Comparison of ENCODE assay signal across 13 cellular contexts in genomic region chr17:59558953-59559352, GRCh38. TPM values are rescaled to one million over a fixed set of nuclear protein-coding genes. Genes with fewer than 3 reads are reported as not detected.
A peak's percentile ranks its signal among the peaks of the same experiment; 100 is the strongest.
DNase-seq lines count a peak whose midpoint lies in the region; ATAC-seq, FAIRE-seq and TF ChIP-seq lines count a peak whose summit lies in the region.
"Had no signal": no experiment of that assay in that cellular context is flagged by ENCODE, and none has a peak within 500 bp of the region (broad histone marks: within the 10 kb centered on the region; RNA-seq: fewer than 3 reads in every experiment).

No MANE protein-coding gene starts in this region.

- no peak overlapping the region for H3K9ac ChIP-seq in HepG2 (ENCODE audit: insufficient read depth, low read depth, low read length)

- H3K79me2 ChIP-seq in HepG2 (ENCODE audit: insufficient read depth, low read length): no peaks in the 10 kb centered on the region

- H3K4me2 ChIP-seq in HepG2 (ENCODE audit: low read depth, low read length): no peak overlapping the region

- CTCF ChIA-PET in HepG2 (lab: Yijun Ruan, JAX; ENCODE audit: low intra/inter-chr PET ratio, low total read pairs): interaction anchor here (1.4 to 1.5 kb wide), 2 partner anchors 37 to 248 kb away, joined by 3 to 4 read pairs; no protein-coding TSS in a partner anchor

- H3K27me3 ChIP-seq in WERI-Rb-1 (ENCODE audit: insufficient read depth, low read depth, severe bottlenecking) (no peaks in the 10 kb centered on the region), HepG2 (ENCODE audit: control insufficient read depth in 1 of 2, insufficient read depth in 2 of 2, low read length in 2 of 2) (peaks cover 0 to 10% of the 10 kb centered on the region in 2 experiments; a peak in 1 of 5 replicates), MG63 (no peaks in the 10 kb centered on the region)
- H3K27me3 ChIP-seq: uterus had no signal

- H3K9me3 ChIP-seq in WERI-Rb-1 (ENCODE audit: severe bottlenecking) (no peaks in the 10 kb centered on the region), HepG2 (ENCODE audit: low read length) (no peaks in the 10 kb centered on the region), MG63 (no peaks in the 10 kb centered on the region)
- H3K9me3 ChIP-seq: uterus had no signal

- FAIRE-seq in HepG2 (lab: Jason Lieb, UNC): no peak
- FAIRE-seq: GM19239 had no signal

- no peaks in the 10 kb centered on the region for H3K36me3 ChIP-seq in WERI-Rb-1
- no peaks in the 10 kb centered on the region for H3K36me3 ChIP-seq in HepG2 (replicated peaks in 1 of 2; ENCODE audit: control insufficient read depth in 1 of 2, insufficient read depth in 2 of 2, low read length in 2 of 2)
- no peaks in the 10 kb centered on the region for H3K36me3 ChIP-seq in MG63
- H3K36me3 ChIP-seq: uterus had no signal

- TF ChIP-seq RAD21 in HepG2 (CRISPR knock-in tag; IDR thresholded peaks at IDR 0.05): no peak

- no peaks in the 10 kb centered on the region for H3K36me3 Mint-ChIP-seq in HFFc6 (ENCODE audit: low read depth)
- H3K36me3 Mint-ChIP-seq: natural killer cell had no signal

- DNase-seq in AG09319 (ENCODE audit: extremely low read depth, low read depth) (no peak), HFFc6 (no peak), WERI-Rb-1 (no peak), HepG2 (ENCODE audit: low spot score) (peak; percentile 17), NCI-H2196 (lab: John Stamatoyannopoulos, UW; ENCODE audit: unreplicated experiment) (no peak), caudate nucleus (lab: John Stamatoyannopoulos, UW) (no peak), 8988T (no peak), MG63 (no peak)
- DNase-seq: activated CD4-positive, alpha-beta T cell treated with anti-CD3 and anti-CD28 coated beads, Interleukin-2, amount 50 U/mL, for 1 hour; KBM-7; natural killer cell; uterus had no signal

- H3K27ac ChIP-seq in WERI-Rb-1 (no peak overlapping the region), HepG2 (ENCODE audit: extremely low read length, insufficient read depth, low read length) (no peak overlapping the region), caudate nucleus (ENCODE audit: low read depth, low read length) (no peak overlapping the region)
- H3K27ac ChIP-seq: uterus had no signal

- H3K4me3 ChIP-seq in WERI-Rb-1 (ENCODE audit: low read depth, low read length): no peak overlapping the region
- H3K4me3 ChIP-seq in HepG2 (replicated peaks in 1 of 3; ENCODE audit: insufficient read depth in 1 of 3, low read depth in 2 of 3, low read length in 3 of 3): no peak overlapping the region
- no peak overlapping the region for H3K4me3 ChIP-seq in MG63
- H3K4me3 ChIP-seq: uterus had no signal

- no TSS peak for BruUV-seq in HepG2 (replicated peaks; lab: Mats Ljungman, UMichigan)

- H3K9me3 Mint-ChIP-seq in HFFc6: no peaks in the 10 kb centered on the region
- H3K9me3 Mint-ChIP-seq: natural killer cell had no signal

- in situ Hi-C loops in HepG2 (cut with HindIII; ENCODE audit: extremely low pct_ligation_motif_present, low pct_unique_long_range_greater_than_20kb): no loop called here

- H3K27me3 Mint-ChIP-seq in HFFc6 (ENCODE audit: insufficient read depth): peaks cover 14% of the 10 kb centered on the region

- no peak overlapping the region for H3K27ac Mint-ChIP-seq in HFFc6
- H3K27ac Mint-ChIP-seq: natural killer cell had no signal

- no peaks in the 10 kb centered on the region for H4K20me1 ChIP-seq in HepG2 (ENCODE audit: insufficient read depth, low read length)

- H2AFZ ChIP-seq in HepG2 (ENCODE audit: low read length): no peak overlapping the region

- no peak for TF ChIP-seq EP300 in HepG2 (IDR thresholded peaks at IDR 0.05; ENCODE audit: low read depth in 2 of 2, low read length in 2 of 2)
- TF ChIP-seq EP300 in HepG2 (CRISPR knock-in tag; IDR thresholded peaks at IDR 0.05; ENCODE audit: borderline replicate concordance): no peak

- H3K4me1 ChIP-seq in HepG2 (ENCODE audit: insufficient read depth, low read length): peaks cover 18% of the 10 kb centered on the region
- H3K4me1 ChIP-seq: uterus had no signal

- TF ChIP-seq CTCF in AG09319 (IDR thresholded peaks at IDR 0.05; ENCODE audit: low read depth, low read length): peak; percentile 27
- TF ChIP-seq CTCF in HFFc6 (IDR thresholded peaks at IDR 0.05): peak; percentile 74
- 0 out of 2 replicates have a peak, but pooled peaks have one; percentile 6 for TF ChIP-seq CTCF in WERI-Rb-1 (IDR thresholded peaks at IDR 0.05; ENCODE audit: low read depth, low read length)
- TF ChIP-seq CTCF in HepG2 (CRISPR knock-in tag; IDR thresholded peaks at IDR 0.05): peak; percentile 35; the same call in 1 of the 2 replicates

- intact Hi-C loops in HepG2 (cut with micrococcal nuclease; ENCODE audit: unreplicated experiment): loop anchor here (2.0 kb wide), 2 partner anchors 38 to 248 kb away; no protein-coding TSS in a partner anchor

- POLR2A ChIA-PET in HepG2 (lab: Yijun Ruan, JAX): no interaction called here

- ATAC-seq in HepG2: no peak
- ATAC-seq: natural killer cell had no signal

- peaks cover 8% of the 10 kb centered on the region for H3K4me1 Mint-ChIP-seq in HFFc6 (ENCODE audit: low read depth)
- H3K4me1 Mint-ChIP-seq: natural killer cell had no signal

- no peak overlapping the region for H3K4me3 Mint-ChIP-seq in HFFc6
- H3K4me3 Mint-ChIP-seq: natural killer cell had no signal

- no peak for TF ChIP-seq POLR2A in HepG2 (IDR thresholded peaks at IDR 0.05; ENCODE audit: insufficient read depth in 1 of 2, low read depth in 2 of 2, low read length in 2 of 2)

TF ChIP-seq in HepG2, 621 proteins besides CTCF, POLR2A, EP300 and RAD21:
- TF ChIP-seq, protein P1, sequence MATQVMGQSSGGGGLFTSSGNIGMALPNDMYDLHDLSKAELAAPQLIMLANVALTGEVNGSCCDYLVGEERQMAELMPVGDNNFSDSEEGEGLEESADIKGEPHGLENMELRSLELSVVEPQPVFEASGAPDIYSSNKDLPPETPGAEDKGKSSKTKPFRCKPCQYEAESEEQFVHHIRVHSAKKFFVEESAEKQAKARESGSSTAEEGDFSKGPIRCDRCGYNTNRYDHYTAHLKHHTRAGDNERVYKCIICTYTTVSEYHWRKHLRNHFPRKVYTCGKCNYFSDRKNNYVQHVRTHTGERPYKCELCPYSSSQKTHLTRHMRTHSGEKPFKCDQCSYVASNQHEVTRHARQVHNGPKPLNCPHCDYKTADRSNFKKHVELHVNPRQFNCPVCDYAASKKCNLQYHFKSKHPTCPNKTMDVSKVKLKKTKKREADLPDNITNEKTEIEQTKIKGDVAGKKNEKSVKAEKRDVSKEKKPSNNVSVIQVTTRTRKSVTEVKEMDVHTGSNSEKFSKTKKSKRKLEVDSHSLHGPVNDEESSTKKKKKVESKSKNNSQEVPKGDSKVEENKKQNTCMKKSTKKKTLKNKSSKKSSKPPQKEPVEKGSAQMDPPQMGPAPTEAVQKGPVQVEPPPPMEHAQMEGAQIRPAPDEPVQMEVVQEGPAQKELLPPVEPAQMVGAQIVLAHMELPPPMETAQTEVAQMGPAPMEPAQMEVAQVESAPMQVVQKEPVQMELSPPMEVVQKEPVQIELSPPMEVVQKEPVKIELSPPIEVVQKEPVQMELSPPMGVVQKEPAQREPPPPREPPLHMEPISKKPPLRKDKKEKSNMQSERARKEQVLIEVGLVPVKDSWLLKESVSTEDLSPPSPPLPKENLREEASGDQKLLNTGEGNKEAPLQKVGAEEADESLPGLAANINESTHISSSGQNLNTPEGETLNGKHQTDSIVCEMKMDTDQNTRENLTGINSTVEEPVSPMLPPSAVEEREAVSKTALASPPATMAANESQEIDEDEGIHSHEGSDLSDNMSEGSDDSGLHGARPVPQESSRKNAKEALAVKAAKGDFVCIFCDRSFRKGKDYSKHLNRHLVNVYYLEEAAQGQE (IDR thresholded peaks at IDR 0.05; ENCODE audit: borderline replicate concordance in 1 of 2, low read depth in 1 of 2, low read length in 2 of 2): no peak
- no peak for TF ChIP-seq NPAS2 (CRISPR knock-in tag; IDR thresholded peaks at IDR 0.05; ENCODE audit: borderline replicate concordance)
- peak; percentile 56 for TF ChIP-seq STAG1 (CRISPR knock-in tag; IDR thresholded peaks at IDR 0.05)
- TF ChIP-seq ZNF430 (CRISPR knock-in tag; IDR thresholded peaks at IDR 0.05): no peak
TF ChIP-seq in HepG2: peak in this region for 1.

RNA-seq across cellular contexts. Expression of gene DHX40, which starts 6.5 kb away (rescaled TPM):
- 10 to 100 TPM; 24.8 to 31.4 (median 28.5) TPM for total RNA-seq in HFFc6 (2021; fragmentation: NEBNext Ultra II Directional; extraction: Animal tissue kit (Norgen Biotek cat#: 25700))
- 37.0 and 62.6 TPM in 2 replicates for total RNA-seq in HepG2 (2016; rRNA removed; fragmentation: Illumina TruSeq; extraction: Trizol)
- 3.0 and 3.8 TPM in 2 replicates for total RNA-seq in HepG2 (2016; cell fraction: cytosol; rRNA removed; fragmentation: Illumina TruSeq; extraction: Trizol; ENCODE audit: low read depth)
- total RNA-seq in HepG2 (2016; cell fraction: insoluble cytoplasmic fraction; rRNA removed; fragmentation: Illumina TruSeq; extraction: Trizol): 34.6 and 66.1 TPM in 2 replicates
- 8.0 and 9.8 TPM in 2 replicates for total RNA-seq in HepG2 (2016; cell fraction: membrane; rRNA removed; fragmentation: Illumina TruSeq; extraction: Trizol)
- 19.3 and 21.1 TPM in 2 replicates for total RNA-seq in HepG2 (2016; cell fraction: nucleus; rRNA removed; fragmentation: Illumina TruSeq; extraction: Trizol)
- polyA plus RNA-seq in HepG2 (2011; rRNA removed): 16.5 and 22.2 TPM in 2 replicates
- 9.4 and 14.4 TPM in 2 replicates for polyA plus RNA-seq in HepG2 (2011; cell fraction: cytosol; rRNA removed)
- 6.9 and 8.2 TPM in 2 replicates for polyA plus RNA-seq in HepG2 (2011; cell fraction: nucleus; rRNA removed)
- 16.5 and 24.7 TPM in 2 replicates for polyA plus RNA-seq in HepG2 (2012)
- polyA plus RNA-seq in HepG2 (2016; cell fraction: cytosol; fragmentation: Illumina TruSeq; extraction: Trizol; ENCODE audit: low read depth): 0.87 and 0.92 TPM in 2 replicates
- 34.8 and 38.4 TPM in 2 replicates for polyA plus RNA-seq in HepG2 (2016; cell fraction: insoluble cytoplasmic fraction; fragmentation: Illumina TruSeq; extraction: Trizol; ENCODE audit: low read depth)
- 3.0 and 3.4 TPM in 2 replicates for polyA plus RNA-seq in HepG2 (2016; cell fraction: membrane; fragmentation: Illumina TruSeq; extraction: Trizol; ENCODE audit: low read depth)
- polyA plus RNA-seq in HepG2 (2016; cell fraction: nucleus; fragmentation: Illumina TruSeq; extraction: Trizol; ENCODE audit: insufficient read depth, low read depth): 17.5 and 18.6 TPM in 2 replicates
- polyA minus RNA-seq in HepG2 (2011; rRNA and poly(A)+ RNA removed; ENCODE audit: low replicate concordance): 14.9 and 18.7 TPM in 2 replicates
- 28.8 and 30.5 TPM in 2 replicates for polyA minus RNA-seq in HepG2 (2011; cell fraction: cytosol; rRNA and poly(A)+ RNA removed)
- polyA minus RNA-seq in HepG2 (2011; cell fraction: nucleus; rRNA and poly(A)+ RNA removed): 27.0 and 27.4 TPM in 2 replicates
- 45.1 and 131 TPM in 2 replicates for total RNA-seq in MG63 (2014; rRNA removed; shearing (Covaris generic); ENCODE audit: low replicate concordance)

Comparison
In these comparisons a context has a peak if more than half of its experiments do, and no peak if none do; other contexts are left out.
1. CTCF ChIP-seq: peak in every context shown above with its lines; median percentile 74 in HFFc6; 35 in HepG2; 27 in AG09319; 6 in WERI-Rb-1.